1 cellular context compared by ENCODE assay signal in genomic region chr14:33959692-33960151, GRCh38.
A peak's percentile ranks its signal among the peaks of the same experiment; 100 is the strongest.
TF ChIP-seq lines count a peak whose summit lies in the region.

No MANE protein-coding gene starts in this region.

TF ChIP-seq in HepG2, 621 proteins besides CTCF, POLR2A, EP300 and RAD21:
- TF ChIP-seq ELK4 (CRISPR knock-in tag; IDR thresholded peaks at IDR 0.05; ENCODE audit: borderline replicate concordance) (no peak), ZNF570 (CRISPR knock-in tag; IDR thresholded peaks at IDR 0.05; ENCODE audit: borderline replicate concordance) (no peak), HOXA7 (CRISPR knock-in tag; IDR thresholded peaks at IDR 0.05) (no peak), TCF7L2 (IDR thresholded peaks at IDR 0.05; ENCODE audit: low read depth, low read length) (no peak), NFYB (CRISPR knock-in tag; IDR thresholded peaks at IDR 0.05) (peak; percentile 48), NR2F2 (IDR thresholded peaks at IDR 0.05; ENCODE audit: borderline replicate concordance, low read depth) (no peak), HOXA9 (CRISPR knock-in tag; IDR thresholded peaks at IDR 0.05; ENCODE audit: borderline replicate concordance) (no peak), NFE2 (CRISPR knock-in tag; IDR thresholded peaks at IDR 0.05) (no peak), THAP11 (CRISPR knock-in tag; IDR thresholded peaks at IDR 0.05) (peak; percentile 95), CREB1 (IDR thresholded peaks at IDR 0.05) (no peak), CREB1 (CRISPR knock-in tag; IDR thresholded peaks at IDR 0.05) (no peak), ZSCAN25 (CRISPR knock-in tag; IDR thresholded peaks at IDR 0.05) (no peak), MTA1 (CRISPR knock-in tag; IDR thresholded peaks at IDR 0.05; ENCODE audit: borderline replicate concordance) (no peak), MAZ (IDR thresholded peaks at IDR 0.05; ENCODE audit: borderline replicate concordance, low read depth, low read length) (no peak), MAZ (CRISPR knock-in tag; IDR thresholded peaks at IDR 0.05; ENCODE audit: low read depth) (no peak), ZNF362 (CRISPR knock-in tag; IDR thresholded peaks at IDR 0.05; ENCODE audit: borderline replicate concordance) (no peak), ZNF143 (CRISPR knock-in tag; IDR thresholded peaks at IDR 0.05) (peak; percentile 80), KLF16 (CRISPR knock-in tag; IDR thresholded peaks at IDR 0.05) (no peak), NFYC (CRISPR knock-in tag; IDR thresholded peaks at IDR 0.05) (peak; percentile 41; the same call in 1 of the 2 replicates), GMEB1 (CRISPR knock-in tag; IDR thresholded peaks at IDR 0.05; ENCODE audit: borderline replicate concordance) (no peak), KDM5B (CRISPR knock-in tag; IDR thresholded peaks at IDR 0.05; ENCODE audit: borderline replicate concordance) (no peak), GPN1 (CRISPR knock-in tag; IDR thresholded peaks at IDR 0.05; ENCODE audit: borderline replicate concordance) (no peak), ZFP82 (CRISPR knock-in tag; IDR thresholded peaks at IDR 0.05; ENCODE audit: borderline replicate concordance) (no peak), MEIS1 (CRISPR knock-in tag; IDR thresholded peaks at IDR 0.05; ENCODE audit: borderline replicate concordance) (no peak), ZBTB21 (CRISPR knock-in tag; IDR thresholded peaks at IDR 0.05) (no peak), ZNF619 (CRISPR knock-in tag; IDR thresholded peaks at IDR 0.05) (no peak), HINFP (CRISPR knock-in tag; IDR thresholded peaks at IDR 0.05; ENCODE audit: low read depth) (no peak), SMAD3 (CRISPR knock-in tag; IDR thresholded peaks at IDR 0.05) (no peak), ZNF790 (CRISPR knock-in tag; IDR thresholded peaks at IDR 0.05; ENCODE audit: borderline replicate concordance) (no peak), ZNF781 (CRISPR knock-in tag; IDR thresholded peaks at IDR 0.05; ENCODE audit: borderline replicate concordance, not compliant biosample characterization) (no peak), RORA (CRISPR knock-in tag; IDR thresholded peaks at IDR 0.05) (no peak), HCFC1 (IDR thresholded peaks at IDR 0.05; ENCODE audit: low read depth, low read length) (peak; percentile 29; the same call in 1 of the 2 replicates), ZNF274 (CRISPR knock-in tag; IDR thresholded peaks at IDR 0.05) (no peak), SMARCC2 (IDR thresholded peaks at IDR 0.05) (no peak), SOX6 (IDR thresholded peaks at IDR 0.05) (no peak), SOX6 (CRISPR knock-in tag; IDR thresholded peaks at IDR 0.05) (no peak), ZZZ3 (CRISPR knock-in tag; IDR thresholded peaks at IDR 0.05; ENCODE audit: borderline replicate concordance) (no peak)
- TF ChIP-seq, protein P1, sequence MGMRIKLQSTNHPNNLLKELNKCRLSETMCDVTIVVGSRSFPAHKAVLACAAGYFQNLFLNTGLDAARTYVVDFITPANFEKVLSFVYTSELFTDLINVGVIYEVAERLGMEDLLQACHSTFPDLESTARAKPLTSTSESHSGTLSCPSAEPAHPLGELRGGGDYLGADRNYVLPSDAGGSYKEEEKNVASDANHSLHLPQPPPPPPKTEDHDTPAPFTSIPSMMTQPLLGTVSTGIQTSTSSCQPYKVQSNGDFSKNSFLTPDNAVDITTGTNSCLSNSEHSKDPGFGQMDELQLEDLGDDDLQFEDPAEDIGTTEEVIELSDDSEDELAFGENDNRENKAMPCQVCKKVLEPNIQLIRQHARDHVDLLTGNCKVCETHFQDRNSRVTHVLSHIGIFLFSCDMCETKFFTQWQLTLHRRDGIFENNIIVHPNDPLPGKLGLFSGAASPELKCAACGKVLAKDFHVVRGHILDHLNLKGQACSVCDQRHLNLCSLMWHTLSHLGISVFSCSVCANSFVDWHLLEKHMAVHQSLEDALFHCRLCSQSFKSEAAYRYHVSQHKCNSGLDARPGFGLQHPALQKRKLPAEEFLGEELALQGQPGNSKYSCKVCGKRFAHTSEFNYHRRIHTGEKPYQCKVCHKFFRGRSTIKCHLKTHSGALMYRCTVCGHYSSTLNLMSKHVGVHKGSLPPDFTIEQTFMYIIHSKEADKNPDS (CRISPR knock-in tag; IDR thresholded peaks at IDR 0.05), result no peak
- TF ChIP-seq, protein P2, sequence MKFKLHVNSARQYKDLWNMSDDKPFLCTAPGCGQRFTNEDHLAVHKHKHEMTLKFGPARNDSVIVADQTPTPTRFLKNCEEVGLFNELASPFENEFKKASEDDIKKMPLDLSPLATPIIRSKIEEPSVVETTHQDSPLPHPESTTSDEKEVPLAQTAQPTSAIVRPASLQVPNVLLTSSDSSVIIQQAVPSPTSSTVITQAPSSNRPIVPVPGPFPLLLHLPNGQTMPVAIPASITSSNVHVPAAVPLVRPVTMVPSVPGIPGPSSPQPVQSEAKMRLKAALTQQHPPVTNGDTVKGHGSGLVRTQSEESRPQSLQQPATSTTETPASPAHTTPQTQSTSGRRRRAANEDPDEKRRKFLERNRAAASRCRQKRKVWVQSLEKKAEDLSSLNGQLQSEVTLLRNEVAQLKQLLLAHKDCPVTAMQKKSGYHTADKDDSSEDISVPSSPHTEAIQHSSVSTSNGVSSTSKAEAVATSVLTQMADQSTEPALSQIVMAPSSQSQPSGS (CRISPR knock-in tag; IDR thresholded peaks at IDR 0.05), result no peak
- TF ChIP-seq, protein P3, sequence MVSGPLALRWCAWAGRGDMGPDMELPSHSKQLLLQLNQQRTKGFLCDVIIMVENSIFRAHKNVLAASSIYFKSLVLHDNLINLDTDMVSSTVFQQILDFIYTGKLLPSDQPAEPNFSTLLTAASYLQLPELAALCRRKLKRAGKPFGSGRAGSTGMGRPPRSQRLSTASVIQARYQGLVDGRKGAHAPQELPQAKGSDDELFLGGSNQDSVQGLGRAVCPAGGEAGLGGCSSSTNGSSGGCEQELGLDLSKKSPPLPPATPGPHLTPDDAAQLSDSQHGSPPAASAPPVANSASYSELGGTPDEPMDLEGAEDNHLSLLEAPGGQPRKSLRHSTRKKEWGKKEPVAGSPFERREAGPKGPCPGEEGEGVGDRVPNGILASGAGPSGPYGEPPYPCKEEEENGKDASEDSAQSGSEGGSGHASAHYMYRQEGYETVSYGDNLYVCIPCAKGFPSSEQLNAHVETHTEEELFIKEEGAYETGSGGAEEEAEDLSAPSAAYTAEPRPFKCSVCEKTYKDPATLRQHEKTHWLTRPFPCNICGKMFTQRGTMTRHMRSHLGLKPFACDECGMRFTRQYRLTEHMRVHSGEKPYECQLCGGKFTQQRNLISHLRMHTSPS (CRISPR knock-in tag; IDR thresholded peaks at IDR 0.05; ENCODE audit: low read depth), result no peak
